In the genomic region with DNA sequence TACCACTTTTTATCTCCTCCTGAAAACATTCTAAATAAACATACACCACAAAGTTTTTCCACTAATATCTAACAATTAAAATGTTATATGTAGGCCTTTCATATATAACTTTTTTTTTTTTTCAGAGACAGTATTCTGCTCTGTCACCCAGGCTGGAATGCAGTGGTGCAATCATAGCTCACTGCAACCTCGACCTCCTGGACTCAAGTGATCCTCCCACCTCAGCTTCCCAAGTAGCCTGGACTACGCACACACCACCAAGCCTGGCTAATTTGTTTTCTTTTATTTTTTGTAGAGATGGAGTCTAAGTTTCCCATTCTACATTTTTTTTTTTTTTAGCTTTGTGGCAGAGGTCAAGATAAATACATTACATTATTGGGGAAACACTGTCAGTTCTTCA, we compare ENCODE assay signal across 19 cellular contexts.
DNase-seq lines count a peak whose midpoint lies in the region; ATAC-seq and TF ChIP-seq lines count a peak whose summit lies in the region.
"Had no signal": no experiment of that assay in that cellular context is flagged by ENCODE, and none has a peak within 500 bp of the region (broad histone marks: within the 10 kb centered on the region; RNA-seq: fewer than 3 reads in every experiment).

No MANE protein-coding gene starts in this region.

- no peaks in the 10 kb centered on the region for H3K36me3 ChIP-seq in brain microvascular endothelial cell (replicated peaks)

- ATAC-seq in GM21737 (IDR thresholded peaks at IDR 0.05; ENCODE audit: unreplicated experiment) (no peak), HG02642 (IDR thresholded peaks at IDR 0.05; ENCODE audit: poor library complexity, unreplicated experiment) (no peak)
- ATAC-seq: HCT116, Panc1, Right ventricle myocardium inferior had no signal

- TF ChIP-seq CTCF in brain microvascular endothelial cell (IDR thresholded peaks at IDR 0.05; ENCODE audit: low read depth, low read length, missing control alignments) (no peak), fibroblast of the aortic adventitia (IDR thresholded peaks at IDR 0.05; ENCODE audit: insufficient read depth, low read length) (no peak)

- no peak overlapping the region for H3K4me3 ChIP-seq in brain microvascular endothelial cell (ENCODE audit: low read depth, low read length)
- no peak overlapping the region for H3K4me3 ChIP-seq in fibroblast of the aortic adventitia (ENCODE audit: low read depth, low read length)

- DNase-seq in HCEC 1CT (peak; percentile 12), brain microvascular endothelial cell (peak; percentile 57), fibroblast of the aortic adventitia (ENCODE audit: low read depth) (peak; percentile 7), renal cortical epithelial cell (ENCODE audit: low read depth) (peak; percentile 26), NCI-H2171 (lab: John Stamatoyannopoulos, UW) (no peak), COLO829 (ENCODE audit: low spot score) (no peak)
- DNase-seq: C1 segment of cervical spinal cord, DMS 273 treated with DMSO at 0.1 percent for 48 hours, GDM1, MV-4-11, NCI-H1694 treated with DMSO at 0.1 percent for 48 hours, NCI-H446, NCI-H526 treated with DMSO at 0.1 percent for 48 hours had no signal

- in situ Hi-C loops in brain microvascular endothelial cell (cut with HindIII; ENCODE audit: low pct_ligation_motif_present, low sequenced_read_pairs) = no loop called here

- no peaks in the 10 kb centered on the region for H3K27me3 ChIP-seq in brain microvascular endothelial cell (replicated peaks)

- H3K27ac ChIP-seq in brain microvascular endothelial cell = no peak overlapping the region
- H3K27ac ChIP-seq: KMS-11 had no signal

Comparison
In these comparisons a context has a peak if more than half of its experiments do, and no peak if none do; other contexts are left out.
1. DNase-seq: peak in HCEC 1CT (single experiment), brain microvascular endothelial cell (single experiment), fibroblast of the aortic adventitia (single experiment) and renal cortical epithelial cell (single experiment); none in NCI-H2171 (single experiment) and COLO829 (single experiment).